1 cellular context compared by ENCODE assay signal in genomic region chr11:36509694-36510566, GRCh38.
TF ChIP-seq lines count a peak whose summit lies in the region.

Gene TRAF6 (minus strand): TSS chr11:36510272. CDS start chr11:36501515, 8,757 bp downstream.

TF ChIP-seq in HepG2, 621 proteins besides CTCF, POLR2A, EP300 and RAD21 (continued from another document and continues in another):
- TF ChIP-seq ZNF281 (CRISPR knock-in tag; IDR thresholded peaks at IDR 0.05; ENCODE audit: borderline replicate concordance) = peak; percentile 17; the same call in 1 of the 2 replicates
- no peak for TF ChIP-seq ZFP36 (IDR thresholded peaks at IDR 0.05; ENCODE audit: borderline replicate concordance, low read depth, low read length, partially characterized antibody)
- TF ChIP-seq ZZZ3 (CRISPR knock-in tag; IDR thresholded peaks at IDR 0.05; ENCODE audit: borderline replicate concordance) = peak; percentile 79; the same call in 1 of the 2 replicates
- no peak for TF ChIP-seq ZNF3 (CRISPR knock-in tag; IDR thresholded peaks at IDR 0.05)
- TF ChIP-seq CCAR2 (optimal IDR thresholded peaks at IDR 0.05; ENCODE audit: low read depth, low read length) = no peak
- no peak for TF ChIP-seq ZNF773 (CRISPR knock-in tag; IDR thresholded peaks at IDR 0.05; ENCODE audit: borderline replicate concordance)
- peak; percentile 66; the same call in 1 of the 2 replicates for TF ChIP-seq ZNF737 (CRISPR knock-in tag; IDR thresholded peaks at IDR 0.05; ENCODE audit: borderline replicate concordance)
- peak; percentile 77 for TF ChIP-seq ZNF777 (CRISPR knock-in tag; IDR thresholded peaks at IDR 0.05)
- no peak; the same call in 1 of the 2 replicates for TF ChIP-seq GPN1 (CRISPR knock-in tag; IDR thresholded peaks at IDR 0.05; ENCODE audit: borderline replicate concordance)
- TF ChIP-seq ZNF569 (CRISPR knock-in tag; IDR thresholded peaks at IDR 0.05; ENCODE audit: borderline replicate concordance) = peak; percentile 22; the same call in 1 of the 2 replicates
- peak; percentile 86 for TF ChIP-seq ELF4 (CRISPR knock-in tag; IDR thresholded peaks at IDR 0.05; ENCODE audit: borderline replicate concordance)
- TF ChIP-seq MTF1 (CRISPR knock-in tag; IDR thresholded peaks at IDR 0.05) = no peak
- peak; percentile 74; the same call in 1 of the 2 replicates for TF ChIP-seq HNRNPL (IDR thresholded peaks at IDR 0.05; ENCODE audit: low read depth, low read length)
- peak; percentile 94; the same call in 1 of the 2 replicates for TF ChIP-seq ZNF784 (CRISPR knock-in tag; IDR thresholded peaks at IDR 0.05; ENCODE audit: borderline replicate concordance)
- peak; percentile 75 for TF ChIP-seq KLF6 (CRISPR knock-in tag; IDR thresholded peaks at IDR 0.05)
- TF ChIP-seq EED (CRISPR knock-in tag; IDR thresholded peaks at IDR 0.05) = peak; percentile 93; the same call in 1 of the 2 replicates
- TF ChIP-seq NRL (CRISPR knock-in tag; IDR thresholded peaks at IDR 0.05; ENCODE audit: borderline replicate concordance) = peak; percentile 66; the same call in 1 of the 2 replicates
- TF ChIP-seq TAF15 (IDR thresholded peaks at IDR 0.05; ENCODE audit: low read depth, low read length, poor library complexity, severe bottlenecking) = peak; percentile 80
- TF ChIP-seq MLXIP (CRISPR knock-in tag; IDR thresholded peaks at IDR 0.05; ENCODE audit: borderline replicate concordance) = no peak
- no peak for TF ChIP-seq HNF1A (IDR thresholded peaks at IDR 0.05; ENCODE audit: low read depth)
- TF ChIP-seq HNF1A (CRISPR knock-in tag; IDR thresholded peaks at IDR 0.05; ENCODE audit: borderline replicate concordance) = peak; percentile 73
- TF ChIP-seq ZNF567 (CRISPR knock-in tag; IDR thresholded peaks at IDR 0.05; ENCODE audit: borderline replicate concordance) = peak; percentile 39; the same call in 1 of the 2 replicates
- 0 out of 2 replicates have a peak, but pooled peaks have one; percentile 53 for TF ChIP-seq PCBP1 (IDR thresholded peaks at IDR 0.05; ENCODE audit: borderline replicate concordance, low read depth, low read length)
- peak; percentile 97 for TF ChIP-seq ZGPAT (CRISPR knock-in tag; IDR thresholded peaks at IDR 0.05)
- peak; percentile 65; the same call in 1 of the 2 replicates for TF ChIP-seq ZNF431 (CRISPR knock-in tag; IDR thresholded peaks at IDR 0.05; ENCODE audit: borderline replicate concordance, low read depth)
- no peak for TF ChIP-seq TCF12 (IDR thresholded peaks at IDR 0.05)
- peak; percentile 66; the same call in 1 of the 2 replicates for TF ChIP-seq TCF12 (CRISPR knock-in tag; IDR thresholded peaks at IDR 0.05)
- TF ChIP-seq ZNF546 (CRISPR knock-in tag; conservative IDR thresholded peaks at IDR 0.05) = peak; percentile 74; the same call in 1 of the 2 replicates
- peak; percentile 87 for TF ChIP-seq SP4 (CRISPR knock-in tag; IDR thresholded peaks at IDR 0.05)
- TF ChIP-seq FOSL2 (CRISPR knock-in tag; IDR thresholded peaks at IDR 0.05) = peak; percentile 51
- TF ChIP-seq ZNF619 (CRISPR knock-in tag; IDR thresholded peaks at IDR 0.05) = 0 out of 2 replicates have a peak, but pooled peaks have one; percentile 51
- 0 out of 2 replicates have a peak, but pooled peaks have one; percentile 66 for TF ChIP-seq KLF9 (CRISPR knock-in tag; IDR thresholded peaks at IDR 0.05; ENCODE audit: low read depth)
- TF ChIP-seq HDAC2 (CRISPR knock-in tag; IDR thresholded peaks at IDR 0.05) = 0 out of 2 replicates have a peak, but pooled peaks have one; percentile 39
- TF ChIP-seq ZNF143 (CRISPR knock-in tag; IDR thresholded peaks at IDR 0.05) = peak; percentile 43; the same call in 1 of the 2 replicates
- TF ChIP-seq ARNT (IDR thresholded peaks at IDR 0.05) = no peak
- peak; percentile 77 for TF ChIP-seq PATZ1 (CRISPR knock-in tag; IDR thresholded peaks at IDR 0.05)
- no peak for TF ChIP-seq DPF2 (CRISPR knock-in tag; IDR thresholded peaks at IDR 0.05; ENCODE audit: borderline replicate concordance, low read depth)
- no peak for TF ChIP-seq ARID3A (IDR thresholded peaks at IDR 0.05; ENCODE audit: low read depth, low read length)
- no peak for TF ChIP-seq CBX2 (IDR thresholded peaks at IDR 0.05; ENCODE audit: low read depth, low read length)
- no peak for TF ChIP-seq CBX2 (CRISPR knock-in tag; IDR thresholded peaks at IDR 0.05; ENCODE audit: low read depth)
- 0 out of 2 replicates have a peak, but pooled peaks have one; percentile 47 for TF ChIP-seq JUND (CRISPR knock-in tag; IDR thresholded peaks at IDR 0.05)
- TF ChIP-seq PHF8 (CRISPR knock-in tag; IDR thresholded peaks at IDR 0.05) = peak; percentile 100
- no peak for TF ChIP-seq RORA (CRISPR knock-in tag; IDR thresholded peaks at IDR 0.05)
- peak; percentile 14 for TF ChIP-seq XRCC5 (optimal IDR thresholded peaks at IDR 0.05; ENCODE audit: low read length)
- TF ChIP-seq ZBTB1 (CRISPR knock-in tag; IDR thresholded peaks at IDR 0.05; ENCODE audit: borderline replicate concordance) = no peak
- TF ChIP-seq EHMT2 (IDR thresholded peaks at IDR 0.05; ENCODE audit: borderline replicate concordance, low read depth, low read length) = no peak
- peak; percentile 93 for TF ChIP-seq ZNF776 (CRISPR knock-in tag; IDR thresholded peaks at IDR 0.05)
- TF ChIP-seq E2F5 (CRISPR knock-in tag; conservative IDR thresholded peaks at IDR 0.05) = peak; percentile 62; the same call in 1 of the 2 replicates
- no peak for TF ChIP-seq ZNF510 (CRISPR knock-in tag; IDR thresholded peaks at IDR 0.05; ENCODE audit: low read depth)
- no peak for TF ChIP-seq ESRRA (CRISPR knock-in tag; IDR thresholded peaks at IDR 0.05; ENCODE audit: low read depth)
- 0 out of 2 replicates have a peak, but pooled peaks have one; percentile 59 for TF ChIP-seq CAMTA2 (CRISPR knock-in tag; IDR thresholded peaks at IDR 0.05; ENCODE audit: borderline replicate concordance)
